10 cellular contexts compared by ENCODE assay signal in genomic region chr1:3749512-3749911, GRCh38. TPM values are rescaled to one million over a fixed set of nuclear protein-coding genes. Genes with fewer than 3 reads are reported as not detected.
"Had no signal": no experiment of that assay in that cellular context is flagged by ENCODE, and none has a peak within 500 bp of the region (broad histone marks: within the 10 kb centered on the region; RNA-seq: fewer than 3 reads in every experiment).

No MANE protein-coding gene starts in this region.

- DNase-seq: H9, HCEC 1CT, HFFc6, IMR-90 had no signal

- ATAC-seq: GM23338 had no signal

- H3K27ac Mint-ChIP-seq: GM23338, H9, HFFc6 had no signal

- H3K27ac ChIP-seq: HL-60 had no signal

- H2AFZ ChIP-seq: GM23338 had no signal

- H3K4me3 ChIP-seq: GM23338 had no signal

- H3K9me3 Mint-ChIP-seq: GM23338, H9, HFFc6 had no signal

- FAIRE-seq: H1, H54, HTR-8/SVneo had no signal

- H3K4me3 Mint-ChIP-seq: GM23338, H9, HFFc6 had no signal

- H3K4me2 ChIP-seq: GM23338 had no signal

RNA-seq across cellular contexts. Expression of gene CCDC27, which starts 2.7 kb away (rescaled TPM):
- total RNA-seq: H1, H9, HFFc6, HT-29, IMR-90 had no signal
- polyA plus RNA-seq: IMR-90 had no signal

RNA-seq across cellular contexts. Expression of gene SMIM1, which starts 23.0 kb away (rescaled TPM):
- total RNA-seq: HT-29 had no signal
